ENCODE assay signal across 14 cellular contexts in the genomic region with DNA sequence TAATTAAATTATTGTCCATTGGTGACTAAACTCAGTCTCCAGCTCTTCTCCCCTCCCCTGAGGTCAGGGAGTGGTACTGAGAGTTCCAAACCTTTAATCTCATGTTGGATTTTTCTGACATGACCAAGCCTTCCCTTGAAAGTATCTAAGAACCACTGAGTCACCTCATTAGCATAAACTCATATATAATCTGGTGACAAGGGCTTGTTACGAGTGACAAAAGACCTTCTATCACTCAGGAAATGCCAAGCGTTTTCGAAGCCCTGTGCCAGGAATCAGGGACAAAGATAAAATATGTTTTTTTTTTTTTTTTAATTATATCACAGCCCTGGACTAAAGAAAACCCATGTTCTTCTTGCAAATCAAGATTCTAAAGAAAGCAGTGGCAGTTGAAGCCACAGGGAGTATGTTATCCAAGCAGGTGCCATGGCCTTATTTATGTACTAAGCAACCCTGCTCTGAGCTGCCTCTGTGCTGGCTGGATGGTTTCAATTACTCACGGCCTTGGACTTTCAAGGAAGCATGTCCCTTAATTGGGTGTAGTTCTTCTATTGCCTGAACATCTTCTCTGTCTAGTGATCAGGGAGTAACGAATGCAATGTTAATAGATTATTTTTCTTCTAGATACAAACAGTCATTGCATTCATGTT.
DNase-seq lines count a peak whose midpoint lies in the region; FAIRE-seq and TF ChIP-seq lines count a peak whose summit lies in the region.
"Had no signal": no experiment of that assay in that cellular context is flagged by ENCODE, and none has a peak within 500 bp of the region (broad histone marks: within the 10 kb centered on the region; RNA-seq: fewer than 3 reads in every experiment).

No MANE protein-coding gene starts in this region.

- H3K4me3 ChIP-seq in keratinocyte (ENCODE audit: control insufficient read depth in 2 of 3, extremely low read depth in 1 of 3, insufficient read depth in 2 of 3, low read depth in 1 of 3, low read length in 3 of 3) = no peak overlapping the region
- H3K4me3 ChIP-seq: ascending aorta had no signal

- H3K27ac ChIP-seq in keratinocyte (ENCODE audit: control insufficient read depth, insufficient read depth, low read length) = peak overlapping the region; percentile 75
- H3K27ac ChIP-seq: ascending aorta had no signal

- H4K20me1 ChIP-seq in keratinocyte (ENCODE audit: control insufficient read depth, extremely low read depth, insufficient read depth, low read length) = no peaks in the 10 kb centered on the region

- DNase-seq in AG08396 (ENCODE audit: low spot score) (peak; percentile 34), HTR-8/SVneo (ENCODE audit: insufficient read length, low spot score) (peak; percentile 60), astrocyte of the hippocampus (ENCODE audit: low read depth, low spot score) (peak; percentile 73), keratinocyte (ENCODE audit: low read depth, low spot score) (peak; percentile 66), activated gamma-delta T cell treated with Interleukin-2 at 50 U/mL for 16 hours (no peak), OCI-M2 (lab: John Stamatoyannopoulos, UW; ENCODE audit: unreplicated experiment) (no peak), HuH-7 (ENCODE audit: low spot score) (no peak)
- no peak for DNase-seq in stimulated activated naive CD4-positive, alpha-beta T cell treated with Interleukin-2 at 50 U/mL for 16 hours (lab: John Stamatoyannopoulos, UW)
- DNase-seq: activated CD4-positive, alpha-beta T cell treated with anti-CD3 and anti-CD28 coated beads for 1 hour; activated T-cell treated with anti-CD3 and anti-CD28 coated beads, Interleukin-2, amount 50 U/mL, for 4 hours; DMS79; T-cell had no signal

- no peak for FAIRE-seq in HTR-8/SVneo (lab: Jason Lieb, UNC)
- peak; percentile 59 for FAIRE-seq in keratinocyte (lab: Jason Lieb, UNC)
- FAIRE-seq: GM12892 had no signal

- H3K27me3 ChIP-seq in keratinocyte (ENCODE audit: control insufficient read depth, extremely low read depth, insufficient read depth, low read length) = no peaks in the 10 kb centered on the region
- H3K27me3 ChIP-seq: ascending aorta had no signal

- TF ChIP-seq CTCF in keratinocyte (optimal IDR thresholded peaks at IDR 0.05 in 1 of 3, IDR thresholded peaks at IDR 0.05 in 1 of 3, conservative IDR thresholded peaks at IDR 0.05 in 1 of 3; ENCODE audit: extremely low read depth in 1 of 3, insufficient read depth in 2 of 3, low read length in 3 of 3) = no peak

- no peaks in the 10 kb centered on the region for H3K9me1 ChIP-seq in keratinocyte (ENCODE audit: control insufficient read depth, extremely low read depth, insufficient read depth, low read length)

- peak overlapping the region; percentile 43 for H3K9ac ChIP-seq in keratinocyte (ENCODE audit: control insufficient read depth, extremely low read depth, insufficient read depth, low read length)

- dilution Hi-C loops in keratinocyte (cut with MboI; ENCODE audit: extremely low pct_ligation_motif_present, low sequenced_read_pairs) = no loop called here

- no peaks in the 10 kb centered on the region for H3K36me3 ChIP-seq in keratinocyte (ENCODE audit: control insufficient read depth in 2 of 2, extremely low read depth in 1 of 2, insufficient read depth in 2 of 2, low read length in 2 of 2)
- H3K36me3 ChIP-seq: ascending aorta had no signal

- H3K4me2 ChIP-seq in keratinocyte (ENCODE audit: control insufficient read depth, extremely low read depth, insufficient read depth, low read depth, low read length) = peak overlapping the region; percentile 34

- no peak overlapping the region for H2AFZ ChIP-seq in keratinocyte (ENCODE audit: control insufficient read depth, low read length)

- H3K4me1 ChIP-seq in keratinocyte (ENCODE audit: control insufficient read depth, extremely low read depth, insufficient read depth, low read length) = peaks cover 21% of the 10 kb centered on the region
- H3K4me1 ChIP-seq: ascending aorta had no signal

- no peaks in the 10 kb centered on the region for H3K9me3 ChIP-seq in keratinocyte (ENCODE audit: control insufficient read depth, low read depth, low read length)
- H3K9me3 ChIP-seq: ascending aorta had no signal

- H3K79me2 ChIP-seq in keratinocyte (ENCODE audit: control insufficient read depth, insufficient read depth, low read length) = no peaks in the 10 kb centered on the region

Comparison
In these comparisons a context has a peak if more than half of its experiments do, and no peak if none do; other contexts are left out.
1. DNase-seq: peak in AG08396 (single experiment), HTR-8/SVneo (single experiment), astrocyte of the hippocampus (single experiment) and keratinocyte (single experiment); none in activated gamma-delta T cell treated with Interleukin-2 at 50 U/mL for 16 hours (single experiment), OCI-M2 (single experiment), stimulated activated naive CD4-positive, alpha-beta T cell treated with Interleukin-2 at 50 U/mL for 16 hours (single experiment) and HuH-7 (single experiment).